Comparison of ENCODE assay signal across 19 cellular contexts in genomic region chr4:6152879-6153705, GRCh38. TPM values are rescaled to one million over a fixed set of nuclear protein-coding genes. Genes with fewer than 3 reads are reported as not detected.
DNase-seq lines count a peak whose midpoint lies in the region; ATAC-seq and TF ChIP-seq lines count a peak whose summit lies in the region.
"Had no signal": no experiment of that assay in that cellular context is flagged by ENCODE, and none has a peak within 500 bp of the region (broad histone marks: within the 10 kb centered on the region; RNA-seq: fewer than 3 reads in every experiment).

No MANE protein-coding gene starts in this region.

- peak overlapping the region in 4 of 7 donors; percentile 29 to 79 (median 66) for H3K27ac Mint-ChIP-seq in CD4-positive, alpha-beta memory T cell
- H3K27ac Mint-ChIP-seq in T-helper 2 cell treated with Interferon-gamma antibody and Interleukin-4, amounts not matched to agents 5 μg/mL and 100 μg/mL, for 36 hours: peak overlapping the region; percentile 71
- H3K27ac Mint-ChIP-seq in central memory CD8-positive, alpha-beta T cell (ENCODE audit: low read depth): peak overlapping the region; percentile 65
- H3K27ac Mint-ChIP-seq: B cell had no signal

- peak overlapping the region in 7 of 8 donors; percentile 22 to 67 (median 47) for H3K4me3 Mint-ChIP-seq in CD4-positive, alpha-beta memory T cell
- H3K4me3 Mint-ChIP-seq in T-helper 2 cell treated with Interferon-gamma antibody and Interleukin-4, amounts not matched to agents 5 μg/mL and 100 μg/mL, for 36 hours: peak overlapping the region; percentile 32
- peak overlapping the region; percentile 50 for H3K4me3 Mint-ChIP-seq in central memory CD8-positive, alpha-beta T cell
- H3K4me3 Mint-ChIP-seq: B cell had no signal

- peaks cover 2 to 4% of the 10 kb centered on the region in 2 donors for H3K36me3 Mint-ChIP-seq in CD4-positive, alpha-beta memory T cell
- peaks cover 8% of the 10 kb centered on the region for H3K36me3 Mint-ChIP-seq in T-helper 2 cell treated with Interferon-gamma antibody and Interleukin-4, amounts not matched to agents 5 μg/mL and 100 μg/mL, for 36 hours (ENCODE audit: low read depth)
- peaks cover 5% of the 10 kb centered on the region for H3K36me3 Mint-ChIP-seq in central memory CD8-positive, alpha-beta T cell (ENCODE audit: insufficient read depth)

- peaks cover 17 to 69% (median 41%) of the 10 kb centered on the region in 4 donors for H3K4me1 Mint-ChIP-seq in CD4-positive, alpha-beta memory T cell
- peaks cover 19% of the 10 kb centered on the region for H3K4me1 Mint-ChIP-seq in T-helper 2 cell treated with Interferon-gamma antibody and Interleukin-4, amounts not matched to agents 5 μg/mL and 100 μg/mL, for 36 hours (ENCODE audit: low read depth)
- H3K4me1 Mint-ChIP-seq in central memory CD8-positive, alpha-beta T cell: peaks cover 54% of the 10 kb centered on the region
- H3K4me1 Mint-ChIP-seq: B cell had no signal

- H3K27ac ChIP-seq in CD4-positive, alpha-beta memory T cell (ENCODE audit: low read depth, low read length): no peak overlapping the region

- no peak for TF ChIP-seq CTCF in GM20000 (IDR thresholded peaks at IDR 0.05; ENCODE audit: extremely low read depth, missing control alignments)

- DNase-seq in activated naive CD4-positive, alpha-beta T cell treated with Interleukin-2 at 50 U/mL for 16 hours: peak; percentile 12
- DNase-seq in activated naive CD4-positive, alpha-beta T cell (lab: John Stamatoyannopoulos, UW): no peak
- peak in 2 of 5 donors; percentile 24 for DNase-seq in CD4-positive, alpha-beta memory T cell
- no peak for DNase-seq in T-helper 2 cell treated with Interferon-gamma antibody and Interleukin-4, amounts not matched to agents 5 μg/mL and 100 μg/mL, for 36 hours (ENCODE audit: low spot score)
- no peak for DNase-seq in central memory CD8-positive, alpha-beta T cell (ENCODE audit: low spot score in 2 of 2)
- DNase-seq in GM20000 (ENCODE audit: low spot score) (no peak), SHP77 treated with DMSO at 0.1 percent for 48 hours (lab: John Stamatoyannopoulos, UW) (no peak)
- DNase-seq: ACHN, DMS 273 treated with DMSO at 0.1 percent for 48 hours, H7, Karpas-422, MM.1S, NCI-H1417, NCI-H2029, NCI-H2171 treated with DMSO at 0.1 percent for 48 hours, NCI-H82 had no signal

- POLR2A ChIA-PET in CD4-positive, alpha-beta memory T cell (lab: Charles Lee; ENCODE audit: partially characterized antibody): interaction anchor here (1.1 kb wide), 2 partner anchors 46 to 47 kb away, joined by 5 to 6 read pairs; partner anchors contain the start of gene JAKMIP1

- no peaks in the 10 kb centered on the region for H3K36me3 ChIP-seq in CD4-positive, alpha-beta memory T cell (ENCODE audit: insufficient read depth, low read length)

- no peaks in the 10 kb centered on the region for H3K9me3 Mint-ChIP-seq in CD4-positive, alpha-beta memory T cell
- H3K9me3 Mint-ChIP-seq in T-helper 2 cell treated with Interferon-gamma antibody and Interleukin-4, amounts not matched to agents 5 μg/mL and 100 μg/mL, for 36 hours: no peaks in the 10 kb centered on the region
- H3K9me3 Mint-ChIP-seq in central memory CD8-positive, alpha-beta T cell: no peaks in the 10 kb centered on the region

- H3K4me1 ChIP-seq in CD4-positive, alpha-beta memory T cell (ENCODE audit: insufficient read depth, low read length): peaks cover 44% of the 10 kb centered on the region

- H3K9me3 ChIP-seq in CD4-positive, alpha-beta memory T cell (ENCODE audit: control insufficient read depth in 1 of 2, low read length in 2 of 2): no peaks in the 10 kb centered on the region

- H3K27me3 ChIP-seq in CD4-positive, alpha-beta memory T cell (ENCODE audit: insufficient read depth, low read length): no peaks in the 10 kb centered on the region

- no peak for ATAC-seq in central memory CD8-positive, alpha-beta T cell (replicated peaks; ENCODE audit: extremely low read depth, poor library complexity, severe bottlenecking)
- ATAC-seq in HG03095 (IDR thresholded peaks at IDR 0.05; ENCODE audit: unreplicated experiment): no peak
- ATAC-seq: Right ventricle myocardium inferior had no signal

- no peaks in the 10 kb centered on the region for H3K27me3 Mint-ChIP-seq in CD4-positive, alpha-beta memory T cell
- no peaks in the 10 kb centered on the region for H3K27me3 Mint-ChIP-seq in T-helper 2 cell treated with Interferon-gamma antibody and Interleukin-4, amounts not matched to agents 5 μg/mL and 100 μg/mL, for 36 hours (ENCODE audit: low read depth)
- H3K27me3 Mint-ChIP-seq in central memory CD8-positive, alpha-beta T cell: no peaks in the 10 kb centered on the region
- H3K27me3 Mint-ChIP-seq: B cell had no signal

- H3K4me3 ChIP-seq in CD4-positive, alpha-beta memory T cell (ENCODE audit: low read length in 2 of 2): no peak overlapping the region

- intact Hi-C loops in CD4-positive, alpha-beta memory T cell (cut with micrococcal nuclease): no loop called here

- CTCF ChIA-PET in CD4-positive, alpha-beta memory T cell (lab: Charles Lee; ENCODE audit: partially characterized antibody): interaction anchor here (1.7 kb wide), 1 partner anchor 97 kb away, joined by 7 read pairs; no protein-coding TSS in a partner anchor

RNA-seq across cellular contexts. Expression of gene JAKMIP1, which starts 47.3 kb away (rescaled TPM):
- total RNA-seq in CD4-positive, alpha-beta memory T cell: 1 to 10 TPM; 3.0 to 3.7 TPM
- polyA plus RNA-seq in CD4-positive, alpha-beta memory T cell: 10 to 100 TPM in 1 of 2 donors, 1 to 10 TPM in 1; 2.5 to 11.5 TPM
- total RNA-seq: Right ventricle myocardium inferior had no signal
